In genomic region chr22:37275622-37276021, GRCh38 we compare ENCODE assay signal across 19 cellular contexts. TPM values are rescaled to one million over a fixed set of nuclear protein-coding genes. Genes with fewer than 3 reads are reported as not detected.
DNase-seq lines count a peak whose midpoint lies in the region; ATAC-seq and FAIRE-seq lines count a peak whose summit lies in the region.
"Had no signal": no experiment of that assay in that cellular context is flagged by ENCODE, and none has a peak within 500 bp of the region (broad histone marks: within the 10 kb centered on the region; RNA-seq: fewer than 3 reads in every experiment).

No MANE protein-coding gene starts in this region.

- no peaks in the 10 kb centered on the region for H3K36me3 Mint-ChIP-seq in activated naive CD4-positive, alpha-beta T cell treated with anti-CD3 and anti-CD28 coated beads for 36 hours (ENCODE audit: low read depth)
- no peaks in the 10 kb centered on the region for H3K36me3 Mint-ChIP-seq in activated naive CD8-positive, alpha-beta T cell treated with anti-CD3 and anti-CD28 coated beads for 36 hours
- H3K36me3 Mint-ChIP-seq in stimulated activated effector memory CD8-positive, alpha-beta T cell treated with anti-CD3 and anti-CD28 coated beads, Interleukin-12 subunit alpha, Interleukin-12 subunit beta, amount 100 ng/mL, for 72 hours, result peaks cover 10% of the 10 kb centered on the region

- ATAC-seq in stimulated activated effector memory CD8-positive, alpha-beta T cell treated with anti-CD3 and anti-CD28 coated beads, Interleukin-12 subunit alpha, Interleukin-12 subunit beta, amount 100 ng/mL, for 72 hours, result peak; percentile 88
- ATAC-seq in HG02588 (IDR thresholded peaks at IDR 0.05; ENCODE audit: unreplicated experiment) (no peak), HG03469 (IDR thresholded peaks at IDR 0.05; ENCODE audit: unreplicated experiment) (no peak)

- FAIRE-seq in RCC 7860 (lab: Jason Lieb, UNC), result no peak
- FAIRE-seq: colon, endothelial cell of umbilical vein, small intestine had no signal

- no peaks in the 10 kb centered on the region for H3K27me3 Mint-ChIP-seq in activated naive CD4-positive, alpha-beta T cell treated with anti-CD3 and anti-CD28 coated beads for 36 hours (ENCODE audit: low read depth)
- no peaks in the 10 kb centered on the region for H3K27me3 Mint-ChIP-seq in activated naive CD8-positive, alpha-beta T cell treated with anti-CD3 and anti-CD28 coated beads for 36 hours

- DNase-seq in activated naive CD4-positive, alpha-beta T cell treated with anti-CD3 and anti-CD28 coated beads for 36 hours, result peak; percentile 57
- no peak for DNase-seq in activated naive CD4-positive, alpha-beta T cell treated with anti-CD3 and anti-CD28 coated beads, Interleukin-2, amount 50 U/mL, for 16 hours
- peak; percentile 23 for DNase-seq in RCC 7860 (ENCODE audit: low spot score)
- DNase-seq in activated naive CD8-positive, alpha-beta T cell treated with anti-CD3 and anti-CD28 coated beads for 36 hours, result peak; percentile 49
- peak; percentile 50 to 75 for DNase-seq in stimulated activated effector memory CD8-positive, alpha-beta T cell treated with anti-CD3 and anti-CD28 coated beads, Interleukin-12 subunit alpha, Interleukin-12 subunit beta, amount 100 ng/mL, for 72 hours (ENCODE audit: low spot score in 2 of 2)
- no peak for DNase-seq in DMS153 treated with DMSO at 0.1 percent for 48 hours (lab: John Stamatoyannopoulos, UW; ENCODE audit: unreplicated experiment)
- DNase-seq: foreskin fibroblast, kidney glomerular epithelial cell, mesendoderm, NCI-H2029 treated with DMSO at 0.1 percent for 48 hours, NCI-H510A, SHP77 treated with DMSO at 0.1 percent for 48 hours, small intestine had no signal

- CTCF ChIA-PET in activated naive CD4-positive, alpha-beta T cell treated with anti-CD3 and anti-CD28 coated beads for 36 hours (lab: Charles Lee), result interaction anchor here (1.4 kb wide), 1 partner anchor 16 kb away, joined by 3 read pairs; no protein-coding TSS in a partner anchor

- H3K9me3 Mint-ChIP-seq in activated naive CD4-positive, alpha-beta T cell treated with anti-CD3 and anti-CD28 coated beads for 36 hours, result no peaks in the 10 kb centered on the region
- no peaks in the 10 kb centered on the region for H3K9me3 Mint-ChIP-seq in activated naive CD8-positive, alpha-beta T cell treated with anti-CD3 and anti-CD28 coated beads for 36 hours
- no peaks in the 10 kb centered on the region for H3K9me3 Mint-ChIP-seq in stimulated activated effector memory CD8-positive, alpha-beta T cell treated with anti-CD3 and anti-CD28 coated beads, Interleukin-12 subunit alpha, Interleukin-12 subunit beta, amount 100 ng/mL, for 72 hours
- H3K9me3 Mint-ChIP-seq: nephron had no signal

- H3K4me1 Mint-ChIP-seq in activated naive CD4-positive, alpha-beta T cell treated with anti-CD3 and anti-CD28 coated beads for 36 hours (ENCODE audit: low read depth), result peaks cover 13% of the 10 kb centered on the region
- H3K4me1 Mint-ChIP-seq in activated naive CD8-positive, alpha-beta T cell treated with anti-CD3 and anti-CD28 coated beads for 36 hours, result peaks cover 22% of the 10 kb centered on the region
- peaks cover 95% of the 10 kb centered on the region for H3K4me1 Mint-ChIP-seq in stimulated activated effector memory CD8-positive, alpha-beta T cell treated with anti-CD3 and anti-CD28 coated beads, Interleukin-12 subunit alpha, Interleukin-12 subunit beta, amount 100 ng/mL, for 72 hours

- intact Hi-C loops in activated naive CD4-positive, alpha-beta T cell treated with anti-CD3 and anti-CD28 coated beads for 36 hours (cut with micrococcal nuclease), result no loop called here

- H3K4me3 Mint-ChIP-seq in activated naive CD4-positive, alpha-beta T cell treated with anti-CD3 and anti-CD28 coated beads for 36 hours, result no peak overlapping the region
- H3K4me3 Mint-ChIP-seq in activated naive CD8-positive, alpha-beta T cell treated with anti-CD3 and anti-CD28 coated beads for 36 hours, result no peak overlapping the region
- H3K4me3 Mint-ChIP-seq in stimulated activated effector memory CD8-positive, alpha-beta T cell treated with anti-CD3 and anti-CD28 coated beads, Interleukin-12 subunit alpha, Interleukin-12 subunit beta, amount 100 ng/mL, for 72 hours, result peak overlapping the region; percentile 65
- H3K4me3 Mint-ChIP-seq: nephron had no signal

- no peak overlapping the region for H3K27ac Mint-ChIP-seq in activated naive CD4-positive, alpha-beta T cell treated with anti-CD3 and anti-CD28 coated beads for 36 hours
- H3K27ac Mint-ChIP-seq in activated naive CD8-positive, alpha-beta T cell treated with anti-CD3 and anti-CD28 coated beads for 36 hours, result no peak overlapping the region
- H3K27ac Mint-ChIP-seq in stimulated activated effector memory CD8-positive, alpha-beta T cell treated with anti-CD3 and anti-CD28 coated beads, Interleukin-12 subunit alpha, Interleukin-12 subunit beta, amount 100 ng/mL, for 72 hours, result peak overlapping the region; percentile 93
- H3K27ac Mint-ChIP-seq: nephron, progenitor cell of endocrine pancreas had no signal

RNA-seq across cellular contexts. Expression of gene CYTH4, which starts 6.7 kb away (rescaled TPM):
- total RNA-seq in activated naive CD4-positive, alpha-beta T cell treated with anti-CD3 and anti-CD28 coated beads for 36 hours, result 10 to 100 TPM; 30.5 to 34.0 TPM
- 10 to 100 TPM; 16.6 to 17.3 TPM for total RNA-seq in activated naive CD8-positive, alpha-beta T cell treated with anti-CD3 and anti-CD28 coated beads for 36 hours
- total RNA-seq: endothelial cell of umbilical vein, progenitor cell of endocrine pancreas had no signal

RNA-seq across cellular contexts. Expression of gene RAC2, which starts 31.6 kb away (rescaled TPM):
- 100 to 1,000 TPM; 728 to 759 TPM for total RNA-seq in activated naive CD4-positive, alpha-beta T cell treated with anti-CD3 and anti-CD28 coated beads for 36 hours
- total RNA-seq in activated naive CD8-positive, alpha-beta T cell treated with anti-CD3 and anti-CD28 coated beads for 36 hours, result 100 to 1,000 TPM; 518 to 528 TPM

Comparison
In these comparisons a context has a peak if more than half of its experiments do, and no peak if none do; other contexts are left out.
1. DNase-seq: peak in activated naive CD4-positive, alpha-beta T cell treated with anti-CD3 and anti-CD28 coated beads for 36 hours (single experiment), RCC 7860 (single experiment), activated naive CD8-positive, alpha-beta T cell treated with anti-CD3 and anti-CD28 coated beads for 36 hours (single experiment) and stimulated activated effector memory CD8-positive, alpha-beta T cell treated with anti-CD3 and anti-CD28 coated beads, Interleukin-12 subunit alpha, Interleukin-12 subunit beta, amount 100 ng/mL, for 72 hours (2 of 2); none in activated naive CD4-positive, alpha-beta T cell treated with anti-CD3 and anti-CD28 coated beads, Interleukin-2, amount 50 U/mL, for 16 hours (single experiment) and DMS153 treated with DMSO at 0.1 percent for 48 hours (single experiment).